Comparison of ENCODE assay signal across 8 cellular contexts in genomic region chr7:100888529-100888987, GRCh38. TPM values are rescaled to one million over a fixed set of nuclear protein-coding genes. Genes with fewer than 3 reads are reported as not detected.
DNase-seq lines count a peak whose midpoint lies in the region; ATAC-seq, FAIRE-seq and TF ChIP-seq lines count a peak whose summit lies in the region.

No MANE protein-coding gene starts in this region.

- peaks cover 44% of the 10 kb centered on the region for H3K36me3 Mint-ChIP-seq in MCF 10A (ENCODE audit: insufficient read depth, unreplicated experiment)
- peaks cover 38% of the 10 kb centered on the region for H3K36me3 Mint-ChIP-seq in mesothelial cell of epicardium

- H3K27me3 Mint-ChIP-seq in MCF 10A (ENCODE audit: insufficient read depth, unreplicated experiment), result no peaks in the 10 kb centered on the region
- H3K27me3 Mint-ChIP-seq in mesothelial cell of epicardium (ENCODE audit: low read depth), result no peaks in the 10 kb centered on the region

- BruUV-seq in MCF 10A (replicated peaks; lab: Mats Ljungman, UMichigan), result no TSS peak

- ATAC-seq in HG02678 (IDR thresholded peaks at IDR 0.05; ENCODE audit: unreplicated experiment), result no peak

- peaks cover 22% of the 10 kb centered on the region for H3K4me1 Mint-ChIP-seq in MCF 10A (ENCODE audit: insufficient read depth, unreplicated experiment)
- peaks cover 36% of the 10 kb centered on the region for H3K4me1 Mint-ChIP-seq in mesothelial cell of epicardium

- peak overlapping the region; percentile 78 for H3K4me3 ChIP-seq in AG04449 (ENCODE audit: low read depth, low read length)

- H3K27ac Mint-ChIP-seq in MCF 10A (ENCODE audit: low read depth, unreplicated experiment), result peak overlapping the region; percentile 83
- peak overlapping the region; percentile 53 for H3K27ac Mint-ChIP-seq in mesothelial cell of epicardium

- DNase-seq in AG04449 (ENCODE audit: low read depth, low spot score), result no peak
- DNase-seq in HTR-8/SVneo (ENCODE audit: insufficient read length, low spot score), result no peak
- DNase-seq in MCF 10A (ENCODE audit: unreplicated experiment), result no peak
- DNase-seq in mesothelial cell of epicardium (ENCODE audit: low spot score in 2 of 2, unreplicated experiment in 2 of 2), result no peak
- DNase-seq in DMS153 treated with DMSO at 0.1 percent for 48 hours (lab: John Stamatoyannopoulos, UW; ENCODE audit: unreplicated experiment), result no peak
- no peak for DNase-seq in inferior parietal cortex (ENCODE audit: extremely low spot score)
- no peak for DNase-seq in GF-D8 (lab: John Stamatoyannopoulos, UW)

- H3K9me3 Mint-ChIP-seq in MCF 10A (ENCODE audit: unreplicated experiment) (no peaks in the 10 kb centered on the region), mesothelial cell of epicardium (no peaks in the 10 kb centered on the region)

- TF ChIP-seq CTCF in AG04449 (IDR thresholded peaks at IDR 0.05; ENCODE audit: insufficient read depth, low read length, missing control alignments), result no peak
- TF ChIP-seq CTCF in MCF 10A (IDR thresholded peaks at IDR 0.05; ENCODE audit: unreplicated experiment), result no peak
- TF ChIP-seq CTCF in mesothelial cell of epicardium (IDR thresholded peaks at IDR 0.05; ENCODE audit: unreplicated experiment), result no peak

- CTCF ChIA-PET in AG04449 (lab: Yijun Ruan, JAX) (interaction anchor here (0.9 to 3.0 kb wide), 4 partner anchors 11 to 183 kb away, joined by 3 to 17 read pairs (median 8); partner anchors contain the start of genes POP7 and SRRT), MCF 10A (lab: Yijun Ruan, JAX) (interaction anchor here (0.6 kb wide), 1 partner anchor 324 kb away, joined by 4 read pairs; no protein-coding TSS in a partner anchor)

- peak; percentile 9 for FAIRE-seq in HTR-8/SVneo (lab: Jason Lieb, UNC)

- intact Hi-C loops in MCF 10A (cut with micrococcal nuclease), result no loop called here

- POLR2A ChIA-PET in AG04449 (lab: Yijun Ruan, JAX), result interaction anchor here (1.9 to 4.3 kb wide), 2 partner anchors 13 kb away, joined by 27 to 40 read pairs; partner anchors contain the start of gene SRRT
- POLR2A ChIA-PET in MCF 10A (lab: Yijun Ruan, JAX), result interaction anchor here (0.6 to 6.5 kb wide), 8 partner anchors 12 to 330 kb away, joined by 3 to 157 read pairs (median 6); partner anchors contain the start of genes POP7, SLC12A9, SRRT and TRIM56

- H3K4me3 Mint-ChIP-seq in MCF 10A (ENCODE audit: unreplicated experiment) (peak overlapping the region; percentile 90), mesothelial cell of epicardium (peak overlapping the region; percentile 77)

RNA-seq across cellular contexts. Expression of gene UFSP1, which starts 1.0 kb away (rescaled TPM):
- total RNA-seq in MCF 10A (2022) (2.8 and 3.4 TPM in 2 replicates), mesothelial cell of epicardium (6.0 to 8.0 TPM (median 6.4 TPM) in 3 replicates)

RNA-seq across cellular contexts. Expression of gene ACHE, which starts 7.1 kb away (rescaled TPM):
- total RNA-seq in MCF 10A (2022) (0.30 and 0.37 TPM in 2 replicates), mesothelial cell of epicardium (9.2 to 10.4 TPM (median 9.6 TPM) in 3 replicates)

RNA-seq across cellular contexts. Expression of gene SRRT, which starts 13.7 kb away (rescaled TPM):
- 111 and 142 TPM in 2 replicates for total RNA-seq in MCF 10A (2022)
- total RNA-seq in mesothelial cell of epicardium, result 229 to 245 TPM (median 240 TPM) in 3 replicates

RNA-seq across cellular contexts. Expression of gene TRIP6, which starts 21.4 kb away (rescaled TPM):
- 106 and 132 TPM in 2 replicates for total RNA-seq in MCF 10A (2022)
- total RNA-seq in mesothelial cell of epicardium, result 101 to 109 TPM (median 107 TPM) in 3 replicates

RNA-seq across cellular contexts. Expression of gene SLC12A9, which starts 36.0 kb away (rescaled TPM):
- total RNA-seq in MCF 10A (2022) (19.2 and 21.0 TPM in 2 replicates), mesothelial cell of epicardium (30.9 to 39.1 TPM (median 37.5 TPM) in 3 replicates)
